In the genomic region with DNA sequence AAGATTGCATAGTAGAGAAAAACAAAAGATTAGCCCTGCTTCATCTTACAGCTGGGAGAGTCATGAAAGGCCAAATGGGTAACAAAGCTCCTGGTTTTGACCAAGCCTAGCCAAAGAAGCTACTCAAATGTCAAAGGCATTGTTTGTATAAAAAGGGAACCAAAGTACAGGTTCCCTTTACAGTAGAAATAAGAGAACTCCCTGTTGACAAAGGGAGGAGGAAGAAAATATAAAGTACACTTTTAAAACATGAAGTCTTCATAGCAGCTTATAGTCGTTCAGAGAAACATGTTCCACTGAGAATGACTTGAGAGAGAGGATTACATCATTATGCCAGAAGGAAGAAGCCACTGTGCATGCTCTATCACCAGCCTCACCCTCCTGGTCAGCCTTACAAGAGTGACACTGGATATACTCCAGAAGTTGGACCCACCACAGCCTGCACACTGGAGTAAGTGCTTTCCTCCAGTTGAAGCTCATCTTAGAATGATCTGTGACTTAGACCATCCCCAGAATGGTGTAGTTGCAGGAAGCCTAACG, we compare ENCODE assay signal across 30 cellular contexts. TPM values are rescaled to one million over a fixed set of nuclear protein-coding genes. Genes with fewer than 3 reads are reported as not detected.
DNase-seq lines count a peak whose midpoint lies in the region; ATAC-seq lines count a peak whose summit lies in the region.
"Had no signal": no experiment of that assay in that cellular context is flagged by ENCODE, and none has a peak within 500 bp of the region (broad histone marks: within the 10 kb centered on the region; RNA-seq: fewer than 3 reads in every experiment).

No MANE protein-coding gene starts in this region.

- no peak overlapping the region for H3K9ac ChIP-seq in subcutaneous abdominal adipose tissue (ENCODE audit: low read length in 5 of 5)
- H3K9ac ChIP-seq: SK-N-SH had no signal

- H3K27me3 ChIP-seq in subcutaneous abdominal adipose tissue (ENCODE audit: control insufficient read depth in 5 of 5, insufficient read depth in 4 of 5, low read length in 5 of 5): no peaks in the 10 kb centered on the region
- H3K27me3 ChIP-seq: ascending aorta, dorsolateral prefrontal cortex, upper lobe of left lung had no signal

- H3K9me3 ChIP-seq in subcutaneous abdominal adipose tissue (ENCODE audit: control insufficient read depth in 5 of 5, low read length in 5 of 5): no peaks in the 10 kb centered on the region
- H3K9me3 ChIP-seq: ascending aorta, Caco-2, HAP-1, psoas muscle, SK-N-SH, upper lobe of left lung had no signal

- H3K4me3 ChIP-seq in subcutaneous abdominal adipose tissue (ENCODE audit: low read depth in 1 of 5, low read length in 5 of 5): no peak overlapping the region
- H3K4me3 ChIP-seq: ascending aorta, dorsolateral prefrontal cortex, HAP-1, psoas muscle, upper lobe of left lung had no signal

- DNase-seq in NCI-H2107 treated with DMSO at 0.1 percent for 48 hours (lab: John Stamatoyannopoulos, UW; ENCODE audit: unreplicated experiment) (peak; percentile 27), NCI-H2107 (lab: John Stamatoyannopoulos, UW) (no peak), SKM-1 (lab: John Stamatoyannopoulos, UW; ENCODE audit: unreplicated experiment) (peak; percentile 57), COLO829 (ENCODE audit: low spot score) (no peak), kidney tubule cell (ENCODE audit: low spot score) (no peak)
- DNase-seq: activated CD4-positive, alpha-beta T cell treated with anti-CD3 and anti-CD28 coated beads, Interleukin-2, amount 50 U/mL, for 4 hours; activated CD4-positive, CD25-positive, alpha-beta regulatory T cell; activated CD8-positive, alpha-beta memory T cell treated with anti-CD3 and anti-CD28 coated beads, Interleukin-2, amount 50 U/mL, for 4 hours; Caco-2; caudate nucleus; dorsolateral prefrontal cortex; glutamatergic neuron; NCI-H1417 treated with DMSO at 0.1 percent for 48 hours; NCI-H2171; NCI-H524; psoas muscle; SK-N-SH; stimulated activated CD8-positive, alpha-beta memory T cell treated with anti-CD3 and anti-CD28 coated beads, Interleukin-4, amount 100 ng/mL, for 48 hours; upper lobe of left lung had no signal

- peak overlapping the region; percentile 35 for H3K27ac ChIP-seq in subcutaneous abdominal adipose tissue (ENCODE audit: low read depth, low read length)
- H3K27ac ChIP-seq: ascending aorta, psoas muscle had no signal

- peaks cover 3 to 24% (median 19%) of the 10 kb centered on the region in 5 donors for H3K4me1 ChIP-seq in subcutaneous abdominal adipose tissue (ENCODE audit: control insufficient read depth in 5 of 5, insufficient read depth in 5 of 5, low read length in 5 of 5)
- H3K4me1 ChIP-seq: ascending aorta, Caco-2, HAP-1, psoas muscle, upper lobe of left lung had no signal

- peak; percentile 48 for ATAC-seq in esophagus mucosa
- ATAC-seq in GM18907 (IDR thresholded peaks at IDR 0.05; ENCODE audit: unreplicated experiment): no peak
- ATAC-seq: activated T-helper 17 cell treated with anti-CD3 and anti-CD28 coated beads, Interleukin-2, amount 50 U/mL, for 72 hours; psoas muscle had no signal

- H3K36me3 ChIP-seq in subcutaneous abdominal adipose tissue (ENCODE audit: control insufficient read depth in 5 of 5, insufficient read depth in 5 of 5, low read length in 5 of 5): no peaks in the 10 kb centered on the region
- H3K36me3 ChIP-seq: ascending aorta, HAP-1, upper lobe of left lung had no signal

RNA-seq across cellular contexts. Expression of a gene that starts 2.5 kb away (rescaled TPM):
- 23.8 TPM for total RNA-seq in esophagus mucosa
- total RNA-seq: A172, ascending aorta, Caco-2, LHCN-M2, lung microvascular endothelial cell, RPMI7951 had no signal

RNA-seq across cellular contexts. Expression of a gene that starts 35.8 kb away (rescaled TPM):
- not detected for total RNA-seq in esophagus mucosa
- total RNA-seq: A172; activated T-helper 17 cell treated with anti-CD3 and anti-CD28 coated beads, Interleukin-2, amount 50 U/mL, for 72 hours; ascending aorta; B cell; Caco-2; LHCN-M2; lung microvascular endothelial cell; RPMI7951 had no signal

Comparison
In these comparisons a context has a peak if more than half of its experiments do, and no peak if none do; other contexts are left out.
1. DNase-seq: peak in NCI-H2107 treated with DMSO at 0.1 percent for 48 hours (single experiment) and SKM-1 (single experiment); none in NCI-H2107 (single experiment), COLO829 (single experiment) and kidney tubule cell (single experiment).